Comparison of ENCODE assay signal across 23 cellular contexts in genomic region chr14:49931523-49931922, GRCh38.
"Had no signal": no experiment of that assay in that cellular context is flagged by ENCODE, and none has a peak within 500 bp of the region (broad histone marks: within the 10 kb centered on the region; RNA-seq: fewer than 3 reads in every experiment).

No MANE protein-coding gene starts in this region.

- H3K4me2 ChIP-seq: hepatocyte had no signal

- DNase-seq: activated CD4-positive, alpha-beta T cell treated with anti-CD3 and anti-CD28 coated beads, Interleukin-2, amount 50 U/mL, for 1 hour; activated effector memory CD4-positive, alpha-beta T cell treated with anti-CD3 and anti-CD28 coated beads, Interleukin-2, amount 50 U/mL, for 16 hours; activated naive CD4-positive, alpha-beta T cell treated with anti-CD3 and anti-CD28 coated beads, Interleukin-2, amount 50 U/mL, for 16 hours; activated T-cell treated with anti-CD3 and anti-CD28 coated beads, Interleukin-2, amount 50 U/mL, for 72 hours; aorta; central memory CD4-positive, alpha-beta T cell; endodermal cell; foreskin fibroblast; islet precursor cell; left colon; lower lobe of right lung; ovary; psoas muscle; right cardiac atrium; stimulated activated CD4-positive, alpha-beta T cell treated with anti-CD3 and anti-CD28 coated beads, Interleukin-2, amount 100 ng/mL, for 24 hours; stimulated activated naive CD8-positive, alpha-beta T cell treated with anti-CD3 and anti-CD28 coated beads, Interleukin-15, amount 100 ng/mL, for 72 hours; T1000; testis; upper lobe of left lung had no signal

- H3K4me1 ChIP-seq: psoas muscle, testis, upper lobe of left lung had no signal

- H3K4me3 Mint-ChIP-seq: activated T-cell treated with anti-CD3 and anti-CD28 coated beads, Interleukin-2, amount 50 U/mL, for 72 hours; endodermal cell; stimulated activated naive CD8-positive, alpha-beta T cell treated with anti-CD3 and anti-CD28 coated beads, Interleukin-15, amount 100 ng/mL, for 72 hours had no signal

- H3K27ac Mint-ChIP-seq: endodermal cell had no signal

- H3K4me3 ChIP-seq: hepatocyte, lower lobe of right lung, ovary, psoas muscle, testis, upper lobe of left lung had no signal

- H3K27me3 ChIP-seq: brain microvascular endothelial cell, hepatocyte, ovary, testis, upper lobe of left lung had no signal

- H3K9me3 ChIP-seq: lower lobe of right lung, ovary, psoas muscle, testis, upper lobe of left lung had no signal

- H3K4me1 Mint-ChIP-seq: endodermal cell; stimulated activated naive CD8-positive, alpha-beta T cell treated with anti-CD3 and anti-CD28 coated beads, Interleukin-15, amount 100 ng/mL, for 72 hours had no signal

- ATAC-seq: activated CD4-positive, CD25-positive, alpha-beta regulatory T cell treated with anti-CD3 and anti-CD28 coated beads, Interleukin-2, amount 50 U/mL, for 24 hours; activated T-cell treated with anti-CD3 and anti-CD28 coated beads, Interleukin-2, amount 50 U/mL, for 72 hours; left colon; lower lobe of right lung; psoas muscle; right cardiac atrium; stimulated activated naive CD8-positive, alpha-beta T cell treated with anti-CD3 and anti-CD28 coated beads, Interleukin-15, amount 100 ng/mL, for 72 hours had no signal

- H3K36me3 ChIP-seq: brain microvascular endothelial cell, lower lobe of right lung, ovary, upper lobe of left lung had no signal

- H3K27me3 Mint-ChIP-seq: stimulated activated naive CD8-positive, alpha-beta T cell treated with anti-CD3 and anti-CD28 coated beads, Interleukin-15, amount 100 ng/mL, for 72 hours had no signal

- H2AFZ ChIP-seq: hepatocyte had no signal

- H3K27ac ChIP-seq: brain microvascular endothelial cell, epithelial cell of prostate, hepatocyte, lower lobe of right lung, ovary, psoas muscle, testis, upper lobe of left lung had no signal

- H3K79me2 ChIP-seq: hepatocyte had no signal
